Comparison of ENCODE assay signal across 10 cellular contexts in the genomic region with DNA sequence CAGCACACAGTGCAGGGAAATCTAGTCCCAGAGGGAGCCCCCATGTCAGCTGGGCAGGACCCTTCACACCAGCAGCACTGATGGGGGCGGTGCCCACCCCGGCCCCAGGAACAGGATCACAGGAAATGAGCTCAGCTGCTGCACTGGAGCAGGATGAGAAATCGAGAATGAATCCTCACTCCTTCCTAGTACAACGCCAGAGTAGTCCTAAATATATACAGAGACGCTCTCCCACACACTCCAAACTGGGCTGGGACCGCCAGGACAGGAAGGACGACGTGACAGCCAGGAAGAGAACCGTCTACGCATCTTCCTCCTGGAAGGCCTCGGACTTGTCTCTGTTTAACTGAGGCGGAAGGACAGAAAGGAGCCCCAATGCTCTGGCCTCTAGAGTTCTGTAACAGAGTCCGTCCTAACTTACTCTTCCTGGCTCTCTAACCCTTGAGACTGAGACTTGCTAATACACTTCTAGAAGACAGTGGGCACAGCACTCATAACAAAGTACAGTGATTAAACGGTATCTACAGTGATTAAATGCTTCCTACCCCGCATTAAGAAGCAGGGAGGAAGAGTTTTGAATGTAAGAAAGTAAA. TPM values are rescaled to one million over a fixed set of nuclear protein-coding genes. Genes with fewer than 3 reads are reported as not detected.
DNase-seq lines count a peak whose midpoint lies in the region; ATAC-seq, FAIRE-seq and TF ChIP-seq lines count a peak whose summit lies in the region.
"Had no signal": no experiment of that assay in that cellular context is flagged by ENCODE, and none has a peak within 500 bp of the region (broad histone marks: within the 10 kb centered on the region; RNA-seq: fewer than 3 reads in every experiment).

No MANE protein-coding gene starts in this region.

- no peaks in the 10 kb centered on the region; the same call in 1 of the 2 replicates for H4K20me1 ChIP-seq in BLaER1
- H4K20me1 ChIP-seq in osteoblast (ENCODE audit: insufficient read depth, low read length), result peaks cover 58% of the 10 kb centered on the region

- FAIRE-seq in GM12892 (lab: Jason Lieb, UNC), result no peak
- FAIRE-seq: endometrium had no signal

- H3K27ac ChIP-seq in BLaER1, result peak overlapping the region; percentile 6
- H3K27ac ChIP-seq in SJCRH30, result peak overlapping the region; percentile 4; the same call in 1 of the 2 replicates
- H3K27ac ChIP-seq in osteoblast (ENCODE audit: low read depth, low read length), result peak overlapping the region; percentile 84

- H3K36me3 ChIP-seq in BLaER1, result no peaks in the 10 kb centered on the region
- no peaks in the 10 kb centered on the region for H3K36me3 ChIP-seq in SJCRH30
- peaks cover 7% of the 10 kb centered on the region for H3K36me3 ChIP-seq in osteoblast (ENCODE audit: insufficient read depth, low read length)

- peak overlapping the region; percentile 87 for H2AFZ ChIP-seq in osteoblast (ENCODE audit: low read length)

- ATAC-seq in GM21390 (IDR thresholded peaks at IDR 0.05; ENCODE audit: unreplicated experiment), result no peak

- H3K27me3 ChIP-seq in BLaER1, result no peaks in the 10 kb centered on the region; the same call in 1 of the 2 replicates
- H3K27me3 ChIP-seq in SJCRH30, result no peaks in the 10 kb centered on the region
- no peaks in the 10 kb centered on the region for H3K27me3 ChIP-seq in osteoblast (ENCODE audit: insufficient read depth, low read length)

- H3K9ac ChIP-seq in BLaER1, result no peak overlapping the region

- peak overlapping the region; percentile 80 for H3K4me2 ChIP-seq in BLaER1
- peak overlapping the region; percentile 76 for H3K4me2 ChIP-seq in osteoblast (ENCODE audit: insufficient read depth, low read length)

- H3K4me3 ChIP-seq in BLaER1 (no peak overlapping the region), SJCRH30 (peak overlapping the region; percentile 31), osteoblast (ENCODE audit: insufficient read depth, low read length) (peak overlapping the region; percentile 56)

- DNase-seq in SJCRH30 (peak; percentile 61 to 74), fibroblast of peridontal ligament (ENCODE audit: extremely low read depth) (peak; percentile 33), osteoblast (ENCODE audit: insufficient read length, low spot score, missing footprints) (peak; percentile 94), pons (ENCODE audit: low spot score) (no peak), NCI-H146 (lab: John Stamatoyannopoulos, UW) (no peak), GM12892 (ENCODE audit: insufficient read length) (no peak)
- DNase-seq: Caco-2 had no signal

- TF ChIP-seq CTCF in osteoblast (IDR thresholded peaks at IDR 0.05; ENCODE audit: extremely low read depth, low read depth, low read length), result no peak

- H3K9me3 ChIP-seq in BLaER1, result peaks cover 11% of the 10 kb centered on the region; the same call in 1 of the 2 replicates
- H3K9me3 ChIP-seq in SJCRH30 (replicated peaks), result no peaks in the 10 kb centered on the region
- no peaks in the 10 kb centered on the region for H3K9me3 ChIP-seq in osteoblast (ENCODE audit: low read depth, low read length)
- H3K9me3 ChIP-seq: Caco-2 had no signal

- TF ChIP-seq POLR2A in GM12892 (IDR thresholded peaks at IDR 0.05; ENCODE audit: low read depth, low read length), result no peak

- peaks cover 63% of the 10 kb centered on the region for H3K4me1 ChIP-seq in BLaER1
- H3K4me1 ChIP-seq in SJCRH30, result peaks cover 3% of the 10 kb centered on the region
- H3K4me1 ChIP-seq in osteoblast (ENCODE audit: insufficient read depth, low read length), result peaks cover 29% of the 10 kb centered on the region
- H3K4me1 ChIP-seq: Caco-2 had no signal

- peaks cover 93% of the 10 kb centered on the region for H3K79me2 ChIP-seq in osteoblast (ENCODE audit: insufficient read depth, low read length)

RNA-seq across cellular contexts. Expression of gene CDC42BPB, which starts 33.4 kb away (rescaled TPM):
- 43.4 and 44.7 TPM in 2 replicates for total RNA-seq in SJCRH30 (2014; rRNA removed; shearing (Covaris generic))
- 99.9 and 118 TPM in 2 replicates for total RNA-seq in osteoblast
- 9.6 TPM for polyA plus RNA-seq in GM12892 (2012; ENCODE audit: missing spikeins)

Comparison
In these comparisons a context has a peak if more than half of its experiments do, and no peak if none do; other contexts are left out.
1. H3K27ac ChIP-seq: peak in every context shown above with its lines; median percentile 84 in osteoblast; 6 in BLaER1; 4 in SJCRH30.
2. DNase-seq: peak in SJCRH30 (2 of 2), fibroblast of peridontal ligament (single experiment) and osteoblast (single experiment); none in pons (single experiment), NCI-H146 (single experiment) and GM12892 (single experiment).